Comparison of ENCODE assay signal across 24 cellular contexts in the genomic region with DNA sequence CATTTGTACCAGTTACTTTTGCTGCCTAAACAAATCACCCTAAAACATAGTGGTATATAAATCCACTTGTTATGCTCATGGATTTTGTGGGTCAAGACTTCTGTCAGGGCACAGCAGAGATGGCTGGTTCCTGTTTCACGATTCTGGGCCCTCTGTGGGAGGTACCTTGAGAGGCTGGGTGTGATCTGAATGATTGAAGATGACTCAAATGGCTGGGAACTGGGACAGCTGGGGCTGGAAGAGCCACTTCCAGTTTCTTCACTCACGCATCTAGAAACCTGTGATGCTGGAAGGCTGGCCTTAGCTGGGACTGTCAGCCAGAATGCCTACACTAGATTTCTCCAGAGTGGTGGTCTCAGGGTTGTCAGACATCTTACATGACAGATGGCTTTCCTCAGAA.
"Had no signal": no experiment of that assay in that cellular context is flagged by ENCODE, and none has a peak within 500 bp of the region (broad histone marks: within the 10 kb centered on the region; RNA-seq: fewer than 3 reads in every experiment).

No MANE protein-coding gene starts in this region.

- H3K27ac ChIP-seq: esophagus squamous epithelium, ovary, psoas muscle, sigmoid colon, suprapubic skin, transverse colon, upper lobe of right lung, uterus had no signal

- H3K27me3 ChIP-seq: esophagus squamous epithelium, ovary, sigmoid colon, suprapubic skin, transverse colon, upper lobe of right lung, uterus had no signal

- DNase-seq: effector CD8-positive, alpha-beta T cell; endodermal cell; esophagus squamous epithelium; head of caudate nucleus; natural killer cell; occipital lobe; ovary; psoas muscle; right cardiac atrium; sigmoid colon; stimulated activated CD4-positive, alpha-beta T cell treated with anti-CD3 and anti-CD28 coated beads, Interleukin-12 subunit alpha, Interleukin-12 subunit beta, amount 100 ng/mL, for 4 hours; stimulated activated CD4-positive, alpha-beta T cell treated with anti-CD3 and anti-CD28 coated beads, Interleukin-1b, Interleukin-23, amount 100 ng/mL, for 48 hours; stimulated activated CD4-positive, alpha-beta T cell treated with anti-CD3 and anti-CD28 coated beads, Interleukin-4, amount 100 ng/mL, for 1 hour; stimulated activated CD8-positive, alpha-beta memory T cell treated with anti-CD3 and anti-CD28 coated beads, Interleukin-4, amount 100 ng/mL, for 48 hours; stimulated activated naive CD4-positive, alpha-beta T cell; stimulated activated naive CD8-positive, alpha-beta T cell treated with anti-CD3 and anti-CD28 coated beads, Interleukin-15, amount 100 ng/mL, for 72 hours; transverse colon; upper lobe of right lung; uterus had no signal

- H3K4me1 ChIP-seq: esophagus squamous epithelium, psoas muscle, suprapubic skin, transverse colon, upper lobe of right lung, uterus had no signal

- H3K4me3 ChIP-seq: dorsolateral prefrontal cortex, esophagus squamous epithelium, lung, ovary, psoas muscle, sigmoid colon, skin epidermis, suprapubic skin, transverse colon, upper lobe of right lung, uterus had no signal

- H3K36me3 ChIP-seq: esophagus squamous epithelium, ovary, sigmoid colon, suprapubic skin, transverse colon, upper lobe of right lung, uterus had no signal

- ATAC-seq: left lobe of liver; natural killer cell; psoas muscle; right cardiac atrium; stimulated activated naive CD8-positive, alpha-beta T cell treated with anti-CD3 and anti-CD28 coated beads, Interleukin-15, amount 100 ng/mL, for 72 hours; upper lobe of right lung had no signal

- H3K9me3 ChIP-seq: esophagus squamous epithelium, ovary, psoas muscle, sigmoid colon, suprapubic skin, transverse colon, upper lobe of right lung, uterus had no signal
